In genomic region chr2:112055833-112056625, GRCh38 we compare ENCODE assay signal across 8 cellular contexts. TPM values are rescaled to one million over a fixed set of nuclear protein-coding genes. Genes with fewer than 3 reads are reported as not detected.
A peak's percentile ranks its signal among the peaks of the same experiment; 100 is the strongest.
DNase-seq lines count a peak whose midpoint lies in the region; ATAC-seq and TF ChIP-seq lines count a peak whose summit lies in the region.

No MANE protein-coding gene starts in this region.

- H3K9ac ChIP-seq in fibroblast of lung (ENCODE audit: insufficient read depth, low read length), result peak overlapping the region; percentile 79

- WGBS in thymus, result 1% methylated on average over 30 of the region's 30 CpGs

- H3K9me3 ChIP-seq in fibroblast of lung (ENCODE audit: control insufficient read depth, insufficient read depth, low read depth, low read length) (no peaks in the 10 kb centered on the region), thymus (ENCODE audit: control insufficient read depth) (no peaks in the 10 kb centered on the region)

- peak overlapping the region; percentile 87 for H3K27ac Mint-ChIP-seq in activated T-helper 1 cell treated with anti-CD3 and anti-CD28 coated beads, Interleukin-12 subunit alpha, Interleukin-12 subunit beta, Interleukin-2, Interleukin-4 antibody, amounts not matched to agents 30 ng/mL and 10 ng/mL and 1 ng/mL, durations not matched to agents 14 hours and 24 hours and 36 hours

- H3K4me1 ChIP-seq in fibroblast of lung (ENCODE audit: control insufficient read depth, extremely low read depth, insufficient read depth, low read length) (peaks cover 9% of the 10 kb centered on the region), thymus (ENCODE audit: control insufficient read depth, insufficient read depth, low read length) (peaks cover 6% of the 10 kb centered on the region)

- peaks cover 1% of the 10 kb centered on the region for H3K36me3 ChIP-seq in fibroblast of lung (ENCODE audit: control insufficient read depth, insufficient read depth, low read length)
- H3K36me3 ChIP-seq in thymus (ENCODE audit: control insufficient read depth, insufficient read depth), result no peaks in the 10 kb centered on the region

- intact Hi-C loops in activated T-helper 1 cell treated with anti-CD3 and anti-CD28 coated beads, Interleukin-12 subunit alpha, Interleukin-12 subunit beta, Interleukin-2, Interleukin-4 antibody, amounts not matched to agents 30 ng/mL and 10 ng/mL and 1 ng/mL, durations not matched to agents 14 hours and 24 hours and 36 hours (cut with micrococcal nuclease), result loop anchor here (1.0 to 10.0 kb wide), 10 partner anchors 10 to 1381 kb away; partner anchors contain the start of genes BUB1, CHCHD5, POLR1B and SLC20A1

- H3K4me3 Mint-ChIP-seq in activated T-helper 1 cell treated with anti-CD3 and anti-CD28 coated beads, Interleukin-12 subunit alpha, Interleukin-12 subunit beta, Interleukin-2, Interleukin-4 antibody, amounts not matched to agents 30 ng/mL and 10 ng/mL and 1 ng/mL, durations not matched to agents 14 hours and 24 hours and 36 hours, result peak overlapping the region; percentile 90

- H3K27me3 Mint-ChIP-seq in activated T-helper 1 cell treated with anti-CD3 and anti-CD28 coated beads, Interleukin-12 subunit alpha, Interleukin-12 subunit beta, Interleukin-2, Interleukin-4 antibody, amounts not matched to agents 30 ng/mL and 10 ng/mL and 1 ng/mL, durations not matched to agents 14 hours and 24 hours and 36 hours (ENCODE audit: insufficient read depth), result peaks cover 2% of the 10 kb centered on the region

- no peaks in the 10 kb centered on the region for H4K20me1 ChIP-seq in fibroblast of lung (ENCODE audit: control insufficient read depth, extremely low read depth, insufficient read depth, low read length)

- TF ChIP-seq CTCF in fibroblast of lung (conservative IDR thresholded peaks at IDR 0.05 in 1 of 2, IDR thresholded peaks at IDR 0.05 in 1 of 2; ENCODE audit: low read depth in 1 of 2, low read length in 2 of 2), result no peak

- ATAC-seq in HG02588 (IDR thresholded peaks at IDR 0.05; ENCODE audit: unreplicated experiment) (peak; percentile 2), GM19397 (IDR thresholded peaks at IDR 0.05; ENCODE audit: unreplicated experiment) (no peak)

- H3K4me2 ChIP-seq in fibroblast of lung (ENCODE audit: extremely low read depth, insufficient read depth, low read length), result peak overlapping the region; percentile 89

- peaks cover 43% of the 10 kb centered on the region for H3K4me1 Mint-ChIP-seq in activated T-helper 1 cell treated with anti-CD3 and anti-CD28 coated beads, Interleukin-12 subunit alpha, Interleukin-12 subunit beta, Interleukin-2, Interleukin-4 antibody, amounts not matched to agents 30 ng/mL and 10 ng/mL and 1 ng/mL, durations not matched to agents 14 hours and 24 hours and 36 hours (ENCODE audit: low read depth)

- H3K4me3 ChIP-seq in fibroblast of lung (replicated peaks in 1 of 4; ENCODE audit: control extremely low read depth in 1 of 4, insufficient read depth in 1 of 4, low read depth in 3 of 4, low read length in 4 of 4), result peak overlapping the region; percentile 61 to 95 (median 75)
- H3K4me3 ChIP-seq in thymus (ENCODE audit: low read length), result peak overlapping the region; percentile 64

- H2AFZ ChIP-seq in fibroblast of lung (ENCODE audit: low read length), result peak overlapping the region; percentile 11

- H3K79me2 ChIP-seq in fibroblast of lung (ENCODE audit: control insufficient read depth, insufficient read depth, low read length), result peaks cover 29% of the 10 kb centered on the region

- H3K9me3 Mint-ChIP-seq in activated T-helper 1 cell treated with anti-CD3 and anti-CD28 coated beads, Interleukin-12 subunit alpha, Interleukin-12 subunit beta, Interleukin-2, Interleukin-4 antibody, amounts not matched to agents 30 ng/mL and 10 ng/mL and 1 ng/mL, durations not matched to agents 14 hours and 24 hours and 36 hours, result no peaks in the 10 kb centered on the region

- DNase-seq in DMS53 (lab: John Stamatoyannopoulos, UW), result peak; percentile 83
- DNase-seq in NOMO-1 treated with dmso at 0.1 percent for 144 hours (lab: John Stamatoyannopoulos, UW; ENCODE audit: unreplicated experiment), result peak; percentile 86
- peak; percentile 32 for DNase-seq in activated T-helper 1 cell treated with anti-CD3 and anti-CD28 coated beads, Interleukin-12 subunit alpha, Interleukin-12 subunit beta, Interleukin-2, Interleukin-4 antibody, amounts not matched to agents 30 ng/mL and 10 ng/mL and 1 ng/mL, durations not matched to agents 14 hours and 24 hours and 36 hours (ENCODE audit: low spot score)
- DNase-seq in fibroblast of lung (ENCODE audit: low read depth in 2 of 2), result peak; percentile 89 to 95
- DNase-seq in myocyte (ENCODE audit: low read depth), result peak; percentile 78

- no peaks in the 10 kb centered on the region for H3K27me3 ChIP-seq in fibroblast of lung (ENCODE audit: control insufficient read depth, insufficient read depth, low read length)
- H3K27me3 ChIP-seq in thymus (ENCODE audit: control insufficient read depth, insufficient read depth), result no peaks in the 10 kb centered on the region

- peaks cover 20% of the 10 kb centered on the region for H3K36me3 Mint-ChIP-seq in activated T-helper 1 cell treated with anti-CD3 and anti-CD28 coated beads, Interleukin-12 subunit alpha, Interleukin-12 subunit beta, Interleukin-2, Interleukin-4 antibody, amounts not matched to agents 30 ng/mL and 10 ng/mL and 1 ng/mL, durations not matched to agents 14 hours and 24 hours and 36 hours (ENCODE audit: low read depth)

- peak overlapping the region; percentile 91 for H3K27ac ChIP-seq in fibroblast of lung (ENCODE audit: insufficient read depth, low read length)
- H3K27ac ChIP-seq in thymus (ENCODE audit: low read depth), result peak overlapping the region; percentile 93

RNA-seq across cellular contexts. Expression of gene TMEM87B, which starts 1.0 kb away (rescaled TPM):
- 15.0 and 16.6 TPM in 2 replicates for total RNA-seq in activated T-helper 1 cell treated with anti-CD3 and anti-CD28 coated beads, Interleukin-12 subunit alpha, Interleukin-12 subunit beta, Interleukin-2, Interleukin-4 antibody, amounts not matched to agents 30 ng/mL and 10 ng/mL and 1 ng/mL, durations not matched to agents 14 hours and 24 hours and 36 hours
- total RNA-seq in fibroblast of lung, result 21.6 and 31.5 TPM in 2 replicates
- 30.5 and 33.9 TPM in 2 replicates for polyA plus RNA-seq in fibroblast of lung
- 24.8 and 25.5 TPM in 2 replicates for polyA plus RNA-seq in fibroblast of lung (2012)
- 7.9 and 18.8 TPM in 2 replicates for polyA minus RNA-seq in fibroblast of lung (ENCODE audit: low replicate concordance)
- total RNA-seq in myocyte, result 14.5 and 32.3 TPM in 2 replicates
- 14.1 TPM for polyA plus RNA-seq in myocyte (2012)
- 18.6 TPM for polyA plus RNA-seq in thymus

Comparison
In these comparisons a context has a peak if more than half of its experiments do, and no peak if none do; other contexts are left out.
1. DNase-seq: peak in every context shown above with its lines; median percentile 92 in fibroblast of lung; 86 in NOMO-1 treated with dmso at 0.1 percent for 144 hours; 83 in DMS53; 78 in myocyte; 32 in activated T-helper 1 cell treated with anti-CD3 and anti-CD28 coated beads, Interleukin-12 subunit alpha, Interleukin-12 subunit beta, Interleukin-2, Interleukin-4 antibody, amounts not matched to agents 30 ng/mL and 10 ng/mL and 1 ng/mL, durations not matched to agents 14 hours and 24 hours and 36 hours.